In genomic region chr1:94792876-94793605, GRCh38 we compare ENCODE assay signal across 8 cellular contexts. TPM values are rescaled to one million over a fixed set of nuclear protein-coding genes. Genes with fewer than 3 reads are reported as not detected.
DNase-seq lines count a peak whose midpoint lies in the region; ATAC-seq, FAIRE-seq and TF ChIP-seq lines count a peak whose summit lies in the region.

No MANE protein-coding gene starts in this region.

- peak overlapping the region; percentile 43 for H3K9ac ChIP-seq in mammary epithelial cell (ENCODE audit: insufficient read depth, low read length)

- dilution Hi-C loops in mammary epithelial cell (cut with HindIII; ENCODE audit: low sequenced_read_pairs): no loop called here

- H3K9me3 Mint-ChIP-seq in activated T-cell treated with anti-CD3 and anti-CD28 coated beads, Interleukin-2, amount 50 U/mL, for 4 hours: no peaks in the 10 kb centered on the region

- no peak for FAIRE-seq in small intestine (lab: Jason Lieb, UNC)

- no peaks in the 10 kb centered on the region for H3K36me3 Mint-ChIP-seq in activated T-cell treated with anti-CD3 and anti-CD28 coated beads, Interleukin-2, amount 50 U/mL, for 4 hours (ENCODE audit: insufficient read depth)

- peaks cover 7% of the 10 kb centered on the region for H3K4me1 Mint-ChIP-seq in activated T-cell treated with anti-CD3 and anti-CD28 coated beads, Interleukin-2, amount 50 U/mL, for 4 hours (ENCODE audit: low read depth)

- POLR2A ChIA-PET in HEK293T (lab: Yijun Ruan, JAX): no interaction called here

- H3K27me3 ChIP-seq in mammary epithelial cell (ENCODE audit: insufficient read depth, low read length) (no peaks in the 10 kb centered on the region), small intestine (ENCODE audit: control insufficient read depth in 2 of 2, insufficient read depth in 2 of 2, low read length in 2 of 2) (no peaks in the 10 kb centered on the region)

- BruUV-seq in mammary epithelial cell (replicated peaks; lab: Mats Ljungman, UMichigan): no TSS peak

- H3K27ac ChIP-seq in mammary epithelial cell (ENCODE audit: insufficient read depth, low read depth, low read length): peak overlapping the region; percentile 81
- peak overlapping the region in 1 of 2 donors; percentile 42 for H3K27ac ChIP-seq in small intestine (ENCODE audit: low read depth in 1 of 2, low read length in 1 of 2)

- no peaks in the 10 kb centered on the region for H3K79me2 ChIP-seq in mammary epithelial cell (ENCODE audit: insufficient read depth, low read length)

- H2AFZ ChIP-seq in mammary epithelial cell (ENCODE audit: low read depth, low read length): no peak overlapping the region

- DNase-seq in mammary epithelial cell (peak; percentile 48), omental fat pad (ENCODE audit: low spot score) (no peak), HEK293T (ENCODE audit: extremely low spot score) (no peak), small intestine (no peak)
- no peak for DNase-seq in activated T-cell treated with anti-CD3 and anti-CD28 coated beads, Interleukin-2, amount 50 U/mL, for 4 hours
- no peak for DNase-seq in activated CD4-positive, alpha-beta T cell treated with anti-CD3 and anti-CD28 coated beads, Interleukin-2, amount 50 U/mL, for 48 hours

- H3K36me3 ChIP-seq in mammary epithelial cell (ENCODE audit: insufficient read depth, low read length) (no peaks in the 10 kb centered on the region), small intestine (ENCODE audit: control insufficient read depth in 2 of 2, insufficient read depth in 2 of 2, low read length in 2 of 2) (no peaks in the 10 kb centered on the region)

- no peak for TF ChIP-seq CTCF in mammary epithelial cell (conservative IDR thresholded peaks at IDR 0.05 in 1 of 2, IDR thresholded peaks at IDR 0.05 in 1 of 2; ENCODE audit: extremely low read depth in 1 of 2, insufficient read depth in 1 of 2, low read depth in 1 of 2, low read length in 2 of 2)
- no peak for TF ChIP-seq CTCF in omental fat pad (IDR thresholded peaks at IDR 0.05)

- H3K4me3 ChIP-seq in mammary epithelial cell (replicated peaks in 1 of 3; ENCODE audit: insufficient read depth in 1 of 3, low read depth in 2 of 3, low read length in 3 of 3): peak overlapping the region in 1 of 3 experiments; percentile 16
- no peak overlapping the region for H3K4me3 ChIP-seq in small intestine (ENCODE audit: low read depth in 1 of 2, low read length in 2 of 2)

- H3K9me3 ChIP-seq in mammary epithelial cell (replicated peaks; ENCODE audit: insufficient read depth, low read length): no peaks in the 10 kb centered on the region
- no peaks in the 10 kb centered on the region for H3K9me3 ChIP-seq in small intestine (ENCODE audit: control insufficient read depth, low read depth)

- CTCF ChIA-PET in mammary epithelial cell (lab: Charles Lee; ENCODE audit: low non-redundant PET): interaction anchor here (0.7 kb wide), 1 partner anchor 143 kb away, joined by 3 read pairs; no protein-coding TSS in a partner anchor
- CTCF ChIA-PET in HEK293T (lab: Yijun Ruan, JAX): no interaction called here

- in situ Hi-C loops in mammary epithelial cell (cut with MboI; ENCODE audit: low sequenced_read_pairs in 2 of 2): no loop called here

- intact Hi-C loops in mammary epithelial cell (cut with micrococcal nuclease): loop anchor here (2.0 kb wide), 1 partner anchor 146 kb away; no protein-coding TSS in a partner anchor

- ATAC-seq in GM18907 (IDR thresholded peaks at IDR 0.05; ENCODE audit: unreplicated experiment) (peak; percentile 23), HG03095 (IDR thresholded peaks at IDR 0.05; ENCODE audit: unreplicated experiment) (peak; percentile 20), omental fat pad (ENCODE audit: low FRiP score) (peak; percentile 71)
- ATAC-seq in activated T-cell treated with anti-CD3 and anti-CD28 coated beads, Interleukin-2, amount 50 U/mL, for 4 hours: no peak

- no peaks in the 10 kb centered on the region for H4K20me1 ChIP-seq in mammary epithelial cell (ENCODE audit: insufficient read depth, low read length)

- 38% methylated on average over 5 of the region's 5 CpGs for WGBS in mammary epithelial cell (ENCODE audit: low coverage, missing lambda C conversion rate)
- WGBS in small intestine, 3 donors: 58 to 85% (median 75%) methylated on average over 5 of the region's 5 CpGs

- peak overlapping the region; percentile 70 for H3K4me2 ChIP-seq in mammary epithelial cell (ENCODE audit: insufficient read depth, low read depth, low read length)

- no peak overlapping the region for H3K4me3 Mint-ChIP-seq in activated T-cell treated with anti-CD3 and anti-CD28 coated beads, Interleukin-2, amount 50 U/mL, for 4 hours

- peaks cover 35% of the 10 kb centered on the region for H3K4me1 ChIP-seq in mammary epithelial cell (ENCODE audit: insufficient read depth, low read length)
- H3K4me1 ChIP-seq in small intestine (ENCODE audit: control insufficient read depth in 2 of 2, insufficient read depth in 1 of 2, low read depth in 1 of 2, low read length in 1 of 2): no peaks in the 10 kb centered on the region

- H3K27me3 Mint-ChIP-seq in activated T-cell treated with anti-CD3 and anti-CD28 coated beads, Interleukin-2, amount 50 U/mL, for 4 hours (ENCODE audit: low read depth): peaks cover 3% of the 10 kb centered on the region

TF ChIP-seq in HEK293T, 16 proteins besides CTCF, POLR2A, EP300 and RAD21:
- no peak for TF ChIP-seq SP1 (IDR thresholded peaks at IDR 0.05)
- no peak for TF ChIP-seq ELF4 (IDR thresholded peaks at IDR 0.05)
- TF ChIP-seq L3MBTL2 (conservative IDR thresholded peaks at IDR 0.05): no peak
- no peak for TF ChIP-seq BHLHE40 (IDR thresholded peaks at IDR 0.05; ENCODE audit: borderline replicate concordance)
- no peak for TF ChIP-seq FOXM1 (IDR thresholded peaks at IDR 0.05; ENCODE audit: borderline replicate concordance)

RNA-seq across cellular contexts. Expression of gene SLC44A3, which starts 27.1 kb away (rescaled TPM):
- 1 to 10 TPM; 5.8 to 6.4 TPM for total RNA-seq in mammary epithelial cell
- 3.6 TPM for polyA plus RNA-seq in mammary epithelial cell
- polyA minus RNA-seq in mammary epithelial cell: 6.0 TPM
- total RNA-seq in omental fat pad: 1 to 10 TPM; 1.3 to 1.9 (median 1.4) TPM
- under 1 TPM in 1 of 3 donors, not detected in 2; 0.30 TPM for total RNA-seq in activated T-cell treated with anti-CD3 and anti-CD28 coated beads, Interleukin-2, amount 50 U/mL, for 4 hours
- 10 to 100 TPM in 2 of 3 donors, 1 to 10 TPM in 1; 9.5 to 28.3 (median 10.7) TPM for polyA plus RNA-seq in small intestine

Comparison
In these comparisons a context has a peak if more than half of its experiments do, and no peak if none do; other contexts are left out.
1. ATAC-seq: peak in GM18907 (single experiment), HG03095 (single experiment) and omental fat pad (single experiment); none in activated T-cell treated with anti-CD3 and anti-CD28 coated beads, Interleukin-2, amount 50 U/mL, for 4 hours (0 of 2).